24 cellular contexts compared by ENCODE assay signal in genomic region chr9:123772967-123773366, GRCh38.
"Had no signal": no experiment of that assay in that cellular context is flagged by ENCODE, and none has a peak within 500 bp of the region (broad histone marks: within the 10 kb centered on the region; RNA-seq: fewer than 3 reads in every experiment).

No MANE protein-coding gene starts in this region.

- H3K27me3 Mint-ChIP-seq: activated CD4-positive, alpha-beta memory T cell treated with anti-CD3 and anti-CD28 coated beads for 36 hours; activated CD4-positive, alpha-beta T cell treated with anti-CD3 and anti-CD28 coated beads for 36 hours; activated naive CD8-positive, alpha-beta T cell treated with anti-CD3 and anti-CD28 coated beads for 36 hours; naive thymus-derived CD4-positive, alpha-beta T cell; stimulated activated memory B cell treated with anti-CD40 and anti-IgM and Interleukin-4, amounts not matched to agents 10 μg/mL and 1 μg/mL and 100 μg/mL, for 72 hours had no signal

- H3K27ac Mint-ChIP-seq: activated CD4-positive, alpha-beta memory T cell treated with anti-CD3 and anti-CD28 coated beads for 36 hours; activated CD4-positive, alpha-beta T cell treated with anti-CD3 and anti-CD28 coated beads for 36 hours; activated naive CD8-positive, alpha-beta T cell treated with anti-CD3 and anti-CD28 coated beads for 36 hours; naive thymus-derived CD4-positive, alpha-beta T cell; progenitor cell of endocrine pancreas; stimulated activated memory B cell treated with anti-CD40 and anti-IgM and Interleukin-4, amounts not matched to agents 10 μg/mL and 1 μg/mL and 100 μg/mL, for 72 hours; type B pancreatic cell; WTC11 had no signal

- DNase-seq: activated CD4-positive, alpha-beta memory T cell treated with anti-CD3 and anti-CD28 coated beads for 36 hours; activated CD4-positive, alpha-beta T cell treated with anti-CD3 and anti-CD28 coated beads for 36 hours; activated naive CD4-positive, alpha-beta T cell treated with Interleukin-2 at 50 U/mL for 16 hours; activated naive CD8-positive, alpha-beta T cell treated with anti-CD3 and anti-CD28 coated beads for 36 hours; activated T-cell treated with anti-CD3 and anti-CD28 coated beads, Interleukin-2, amount 50 U/mL, for 48 hours; amniotic stem cell; colonic mucosa; esophagus squamous epithelium; gastrocnemius medialis; head of caudate nucleus; hypothalamus; left ventricle myocardium inferior; naive thymus-derived CD4-positive, alpha-beta T cell; retina; sigmoid colon; stimulated activated CD4-positive, alpha-beta T cell treated with anti-CD3 and anti-CD28 coated beads, Interleukin-15, amount 100 ng/mL, for 24 hours had no signal

- FAIRE-seq: bronchial epithelial cell had no signal

- H3K27ac ChIP-seq: colonic mucosa, esophagus squamous epithelium, gastrocnemius medialis, left ventricle myocardium inferior, sigmoid colon, thoracic aorta, vagina had no signal

- ATAC-seq: activated CD4-positive, alpha-beta T cell treated with anti-CD3 and anti-CD28 coated beads for 36 hours; gastrocnemius medialis; naive thymus-derived CD4-positive, alpha-beta T cell; stimulated activated memory B cell treated with anti-CD40 and anti-IgM and Interleukin-4, amounts not matched to agents 10 μg/mL and 1 μg/mL and 100 μg/mL, for 72 hours; WTC11 had no signal

- H3K4me3 ChIP-seq: colonic mucosa, esophagus squamous epithelium, gastrocnemius medialis, left ventricle myocardium inferior, sigmoid colon, smooth muscle cell, thoracic aorta, vagina had no signal

- H3K9me3 Mint-ChIP-seq: activated CD4-positive, alpha-beta memory T cell treated with anti-CD3 and anti-CD28 coated beads for 36 hours; activated naive CD8-positive, alpha-beta T cell treated with anti-CD3 and anti-CD28 coated beads for 36 hours; naive thymus-derived CD4-positive, alpha-beta T cell; stimulated activated memory B cell treated with anti-CD40 and anti-IgM and Interleukin-4, amounts not matched to agents 10 μg/mL and 1 μg/mL and 100 μg/mL, for 72 hours; type B pancreatic cell; WTC11 had no signal

- H3K36me3 Mint-ChIP-seq: activated CD4-positive, alpha-beta memory T cell treated with anti-CD3 and anti-CD28 coated beads for 36 hours; activated naive CD8-positive, alpha-beta T cell treated with anti-CD3 and anti-CD28 coated beads for 36 hours; type B pancreatic cell; WTC11 had no signal

- H3K4me3 Mint-ChIP-seq: activated CD4-positive, alpha-beta memory T cell treated with anti-CD3 and anti-CD28 coated beads for 36 hours; activated CD4-positive, alpha-beta T cell treated with anti-CD3 and anti-CD28 coated beads for 36 hours; activated naive CD8-positive, alpha-beta T cell treated with anti-CD3 and anti-CD28 coated beads for 36 hours; naive thymus-derived CD4-positive, alpha-beta T cell; stimulated activated memory B cell treated with anti-CD40 and anti-IgM and Interleukin-4, amounts not matched to agents 10 μg/mL and 1 μg/mL and 100 μg/mL, for 72 hours; type B pancreatic cell; WTC11 had no signal
